ENCODE assay signal across 1 cellular context in the genomic region with DNA sequence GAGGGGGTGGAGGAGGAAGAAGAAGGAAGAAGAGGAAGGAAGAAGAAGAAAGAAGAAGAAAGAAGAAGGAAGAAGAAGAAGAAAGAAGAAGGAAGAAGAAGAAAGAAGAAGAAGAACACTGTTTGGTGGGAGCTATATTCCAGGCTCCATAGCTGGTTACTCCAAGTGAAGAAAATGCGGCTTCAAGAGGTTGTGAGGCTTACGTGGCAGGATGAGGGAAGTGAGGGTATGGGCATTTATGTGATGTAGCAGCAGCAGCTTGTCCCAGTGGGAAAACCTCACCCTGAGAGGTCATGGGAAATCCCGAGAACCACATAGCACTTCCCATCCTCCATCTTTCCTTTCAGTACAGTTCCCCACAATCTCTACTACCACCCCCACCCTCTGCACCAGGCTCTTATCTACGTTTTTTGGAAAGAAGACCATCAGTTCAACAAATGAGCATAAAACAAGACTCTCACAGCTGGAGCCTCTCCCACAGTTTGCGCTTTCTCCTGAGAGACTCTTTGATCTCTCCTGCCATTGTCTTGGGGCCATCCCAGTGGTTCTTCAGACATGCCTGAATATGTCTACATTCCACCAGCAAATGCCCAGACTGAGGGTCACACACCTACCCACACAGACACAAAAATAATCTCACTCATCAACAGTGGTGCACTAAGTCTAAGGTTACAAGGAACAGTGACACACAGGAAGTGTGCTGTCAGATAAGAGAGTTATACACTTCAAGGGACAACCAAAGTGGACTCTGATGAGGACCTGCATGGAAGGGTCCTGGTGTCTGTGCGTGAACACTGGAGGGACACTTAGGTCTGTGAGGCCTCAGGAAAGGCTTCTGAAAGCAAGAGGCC.
TF ChIP-seq lines count a peak whose summit lies in the region.

No MANE protein-coding gene starts in this region.

TF ChIP-seq in K562, 482 proteins besides CTCF, POLR2A, EP300 and RAD21 (continues in another document):
- TF ChIP-seq TGIF2 (CRISPR knock-in tag; IDR thresholded peaks at IDR 0.05) (no peak), RBM25 (IDR thresholded peaks at IDR 0.05; ENCODE audit: low read depth, low read length, severe bottlenecking) (no peak), TRIM24 (IDR thresholded peaks at IDR 0.05) (0 out of 4 replicates have a peak, but pooled peaks of 1 of the 2 experiments have one; percentile 10), RBM22 (IDR thresholded peaks at IDR 0.05; ENCODE audit: low read depth, low read length, poor library complexity, severe bottlenecking) (no peak), DIDO1 (tag; IDR thresholded peaks at IDR 0.05; ENCODE audit: low read depth) (no peak), TEAD1 (CRISPR knock-in tag; IDR thresholded peaks at IDR 0.05) (no peak), PBX2 (CRISPR knock-in tag; IDR thresholded peaks at IDR 0.05; ENCODE audit: low read depth) (no peak), PBX2 (tag; conservative IDR thresholded peaks at IDR 0.05; ENCODE audit: low read depth) (no peak), CEBPB (tag; IDR thresholded peaks at IDR 0.05) (no peak), TCFL5 (CRISPR knock-in tag; conservative IDR thresholded peaks at IDR 0.05) (no peak), HNRNPL (IDR thresholded peaks at IDR 0.05; ENCODE audit: low read depth, low read length) (0 out of 2 replicates have a peak, but pooled peaks have one; percentile 26), ZNF707 (CRISPR knock-in tag; conservative IDR thresholded peaks at IDR 0.05) (no peak), MEIS2 (IDR thresholded peaks at IDR 0.05; ENCODE audit: partially characterized antibody) (peak; percentile 58), PHF21A (IDR thresholded peaks at IDR 0.05; ENCODE audit: borderline replicate concordance, low read depth) (no peak), ARID1B (IDR thresholded peaks at IDR 0.05) (peak; percentile 39), CEBPG (CRISPR knock-in tag; IDR thresholded peaks at IDR 0.05) (no peak), CEBPG (tag; conservative IDR thresholded peaks at IDR 0.05 in 1 of 2, IDR thresholded peaks at IDR 0.05 in 1 of 2) (no peak), ZNF75A (CRISPR knock-in tag; IDR thresholded peaks at IDR 0.05) (peak; percentile 94), NCOR1 (IDR thresholded peaks at IDR 0.05) (peak; percentile 9; the same call in 1 of the 2 replicates), CBFA2T3 (IDR thresholded peaks at IDR 0.05) (peak; percentile 58), TARDBP (IDR thresholded peaks at IDR 0.05) (no peak), ZNF263 (CRISPR knock-in tag; IDR thresholded peaks at IDR 0.05; ENCODE audit: borderline replicate concordance) (peak; percentile 32), CBX3 (IDR thresholded peaks at IDR 0.05; ENCODE audit: borderline replicate concordance in 1 of 2, low read length in 2 of 2) (no peak), USF1 (CRISPR knock-in tag; IDR thresholded peaks at IDR 0.05) (no peak), GTF2B (IDR thresholded peaks at IDR 0.05; ENCODE audit: extremely low read depth, insufficient read length) (no peak), ZNF830 (CRISPR knock-in tag; IDR thresholded peaks at IDR 0.05) (no peak), TRIM28 (IDR thresholded peaks at IDR 0.05) (0 out of 2 replicates have a peak, but pooled peaks have one; percentile 17), CBFA2T2 (conservative IDR thresholded peaks at IDR 0.05) (0 out of 2 replicates have a peak, but pooled peaks have one; percentile 18), MEF2A (IDR thresholded peaks at IDR 0.05; ENCODE audit: control insufficient read depth, low read depth, low read length) (no peak), BCOR (IDR thresholded peaks at IDR 0.05) (no peak), JUND (IDR thresholded peaks at IDR 0.05; ENCODE audit: borderline replicate concordance, low read depth, low read length) (peak; percentile 32; the same call in 1 of the 2 replicates), JUND (tag; IDR thresholded peaks at IDR 0.05; ENCODE audit: borderline replicate concordance, low read depth, low read length) (no peak), IRF9 (tag; IDR thresholded peaks at IDR 0.05) (no peak), FOXO4 (CRISPR knock-in tag; IDR thresholded peaks at IDR 0.05) (no peak), NFYB (IDR thresholded peaks at IDR 0.05; ENCODE audit: extremely low read depth, insufficient read length) (no peak), POLR2B (IDR thresholded peaks at IDR 0.05; ENCODE audit: low read depth, partially characterized antibody) (no peak), PURB (CRISPR knock-in tag; IDR thresholded peaks at IDR 0.05; ENCODE audit: low read depth) (no peak), SMARCA4 (IDR thresholded peaks at IDR 0.05) (peak; percentile 55; the same call in 1 of the 2 replicates), NUFIP1 (IDR thresholded peaks at IDR 0.05; ENCODE audit: partially characterized antibody) (no peak), TEAD4 (IDR thresholded peaks at IDR 0.05; ENCODE audit: low read length) (no peak), TEAD4 (CRISPR knock-in tag; IDR thresholded peaks at IDR 0.05; ENCODE audit: borderline replicate concordance) (no peak)
- TF ChIP-seq, protein P1, sequence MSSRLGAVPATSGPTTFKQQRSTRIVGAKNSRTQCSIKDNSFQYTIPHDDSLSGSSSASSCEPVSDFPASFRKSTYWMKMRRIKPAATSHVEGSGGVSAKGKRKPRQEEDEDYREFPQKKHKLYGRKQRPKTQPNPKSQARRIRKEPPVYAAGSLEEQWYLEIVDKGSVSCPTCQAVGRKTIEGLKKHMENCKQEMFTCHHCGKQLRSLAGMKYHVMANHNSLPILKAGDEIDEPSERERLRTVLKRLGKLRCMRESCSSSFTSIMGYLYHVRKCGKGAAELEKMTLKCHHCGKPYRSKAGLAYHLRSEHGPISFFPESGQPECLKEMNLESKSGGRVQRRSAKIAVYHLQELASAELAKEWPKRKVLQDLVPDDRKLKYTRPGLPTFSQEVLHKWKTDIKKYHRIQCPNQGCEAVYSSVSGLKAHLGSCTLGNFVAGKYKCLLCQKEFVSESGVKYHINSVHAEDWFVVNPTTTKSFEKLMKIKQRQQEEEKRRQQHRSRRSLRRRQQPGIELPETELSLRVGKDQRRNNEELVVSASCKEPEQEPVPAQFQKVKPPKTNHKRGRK (tag; IDR thresholded peaks at IDR 0.05) = 0 out of 2 replicates have a peak, but pooled peaks have one; percentile 30
- TF ChIP-seq, protein P2, sequence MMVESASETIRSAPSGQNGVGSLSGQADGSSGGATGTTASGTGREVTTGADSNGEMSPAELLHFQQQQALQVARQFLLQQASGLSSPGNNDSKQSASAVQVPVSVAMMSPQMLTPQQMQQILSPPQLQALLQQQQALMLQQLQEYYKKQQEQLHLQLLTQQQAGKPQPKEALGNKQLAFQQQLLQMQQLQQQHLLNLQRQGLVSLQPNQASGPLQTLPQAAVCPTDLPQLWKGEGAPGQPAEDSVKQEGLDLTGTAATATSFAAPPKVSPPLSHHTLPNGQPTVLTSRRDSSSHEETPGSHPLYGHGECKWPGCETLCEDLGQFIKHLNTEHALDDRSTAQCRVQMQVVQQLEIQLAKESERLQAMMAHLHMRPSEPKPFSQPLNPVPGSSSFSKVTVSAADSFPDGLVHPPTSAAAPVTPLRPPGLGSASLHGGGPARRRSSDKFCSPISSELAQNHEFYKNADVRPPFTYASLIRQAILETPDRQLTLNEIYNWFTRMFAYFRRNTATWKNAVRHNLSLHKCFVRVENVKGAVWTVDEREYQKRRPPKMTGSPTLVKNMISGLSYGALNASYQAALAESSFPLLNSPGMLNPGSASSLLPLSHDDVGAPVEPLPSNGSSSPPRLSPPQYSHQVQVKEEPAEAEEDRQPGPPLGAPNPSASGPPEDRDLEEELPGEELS (CRISPR knock-in tag; IDR thresholded peaks at IDR 0.05; ENCODE audit: borderline replicate concordance) = no peak
- TF ChIP-seq, protein P3, sequence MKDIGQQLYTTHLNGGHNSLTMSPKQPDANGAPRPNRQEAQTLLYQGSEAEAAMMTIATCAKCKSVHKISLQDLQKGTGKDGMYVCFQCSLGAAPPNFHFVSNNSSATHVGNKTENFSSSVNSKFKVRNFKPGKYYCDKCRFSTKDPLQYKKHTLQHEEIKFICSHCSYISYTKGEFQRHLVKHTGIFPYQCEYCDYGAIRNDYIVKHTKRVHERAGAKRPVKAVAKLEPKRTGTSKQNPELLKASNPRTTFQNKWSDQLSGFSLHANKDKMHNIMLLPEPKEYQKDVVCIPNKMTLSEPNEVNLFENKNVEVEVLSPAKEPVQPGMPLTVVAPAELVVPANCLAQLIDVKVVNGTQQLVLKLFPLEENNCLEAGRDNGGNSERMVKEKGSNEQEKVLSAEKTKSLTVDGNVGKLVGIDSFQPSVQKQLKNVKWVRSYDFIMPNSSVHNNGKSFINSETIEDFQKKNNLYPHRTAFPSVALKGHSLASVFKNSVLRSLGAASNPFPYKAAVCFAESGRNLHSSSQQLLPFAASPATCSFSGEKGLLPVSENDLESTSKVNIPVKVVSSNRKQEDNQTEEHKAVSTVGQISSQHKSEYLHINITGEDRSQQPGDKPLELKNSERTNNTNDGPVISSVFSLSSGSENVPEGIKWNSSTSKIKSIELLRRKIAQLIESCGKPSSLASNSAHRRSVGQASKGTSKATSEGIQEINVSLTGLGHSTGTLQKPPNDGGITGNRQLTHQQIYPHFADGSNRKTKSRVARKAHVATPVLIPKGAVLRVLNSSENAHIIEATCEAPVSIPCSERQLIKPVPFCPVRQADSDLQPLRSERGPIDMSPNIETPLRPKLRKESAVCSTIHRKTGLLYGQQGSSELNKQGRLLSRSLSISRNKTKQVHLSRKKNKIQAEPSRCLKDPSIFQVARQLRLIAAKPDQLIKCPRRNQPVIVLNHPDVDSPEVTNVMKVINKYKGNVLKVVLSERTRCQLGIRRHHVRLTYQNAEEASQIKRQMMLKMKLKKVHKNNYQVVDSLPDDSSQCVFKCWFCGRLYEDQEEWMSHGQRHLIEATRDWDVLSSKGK (CRISPR knock-in tag; IDR thresholded peaks at IDR 0.05) = no peak
- TF ChIP-seq, protein P4, sequence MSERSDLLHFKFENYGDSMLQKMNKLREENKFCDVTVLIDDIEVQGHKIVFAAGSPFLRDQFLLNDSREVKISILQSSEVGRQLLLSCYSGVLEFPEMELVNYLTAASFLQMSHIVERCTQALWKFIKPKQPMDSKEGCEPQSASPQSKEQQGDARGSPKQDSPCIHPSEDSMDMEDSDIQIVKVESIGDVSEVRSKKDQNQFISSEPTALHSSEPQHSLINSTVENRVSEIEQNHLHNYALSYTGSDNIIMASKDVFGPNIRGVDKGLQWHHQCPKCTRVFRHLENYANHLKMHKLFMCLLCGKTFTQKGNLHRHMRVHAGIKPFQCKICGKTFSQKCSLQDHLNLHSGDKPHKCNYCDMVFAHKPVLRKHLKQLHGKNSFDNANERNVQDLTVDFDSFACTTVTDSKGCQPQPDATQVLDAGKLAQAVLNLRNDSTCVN (CRISPR knock-in tag; IDR thresholded peaks at IDR 0.05) = no peak
- TF ChIP-seq, protein P5, sequence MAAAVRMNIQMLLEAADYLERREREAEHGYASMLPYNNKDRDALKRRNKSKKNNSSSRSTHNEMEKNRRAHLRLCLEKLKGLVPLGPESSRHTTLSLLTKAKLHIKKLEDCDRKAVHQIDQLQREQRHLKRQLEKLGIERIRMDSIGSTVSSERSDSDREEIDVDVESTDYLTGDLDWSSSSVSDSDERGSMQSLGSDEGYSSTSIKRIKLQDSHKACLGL (CRISPR knock-in tag; IDR thresholded peaks at IDR 0.05; ENCODE audit: borderline replicate concordance, poor library complexity, severe bottlenecking) = no peak
